In the genomic region with DNA sequence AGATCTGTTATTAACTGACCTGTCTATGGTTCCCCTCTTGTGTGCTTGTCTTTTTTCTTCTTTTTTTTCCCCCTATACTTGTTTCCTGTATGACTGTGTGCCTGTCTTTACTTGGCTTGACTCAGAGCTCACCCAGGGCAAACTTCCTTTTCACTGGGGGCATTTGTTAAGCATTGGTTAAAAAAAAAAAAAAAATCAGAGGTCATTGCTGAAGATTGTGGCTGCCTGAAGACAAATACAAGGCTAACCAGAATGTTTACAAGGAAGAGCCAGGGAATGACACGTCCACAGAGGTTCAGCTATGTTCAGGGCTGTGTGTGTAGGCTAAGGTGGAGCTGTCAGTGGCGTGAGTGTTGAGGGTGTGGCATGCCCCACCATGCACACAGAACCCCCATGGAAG, we compare ENCODE assay signal across 14 cellular contexts. TPM values are rescaled to one million over a fixed set of nuclear protein-coding genes. Genes with fewer than 3 reads are reported as not detected.
DNase-seq lines count a peak whose midpoint lies in the region; ATAC-seq and TF ChIP-seq lines count a peak whose summit lies in the region.
"Had no signal": no experiment of that assay in that cellular context is flagged by ENCODE, and none has a peak within 500 bp of the region (broad histone marks: within the 10 kb centered on the region; RNA-seq: fewer than 3 reads in every experiment).

No MANE protein-coding gene starts in this region.

- H3K27me3 ChIP-seq in BJ (ENCODE audit: control insufficient read depth, insufficient read depth, low read length) (no peaks in the 10 kb centered on the region), brain microvascular endothelial cell (replicated peaks) (no peaks in the 10 kb centered on the region), body of pancreas (no peaks in the 10 kb centered on the region)
- H3K27me3 ChIP-seq: sigmoid colon had no signal

- DNase-seq in BJ (ENCODE audit: low read depth) (peak; percentile 1), M059J (ENCODE audit: low read depth) (peak; percentile 83), brain microvascular endothelial cell (peak; percentile 65), left lobe of liver (ENCODE audit: low spot score) (no peak), hypothalamus (lab: John Stamatoyannopoulos, UW) (no peak), NCI-H510A (lab: John Stamatoyannopoulos, UW) (no peak), body of pancreas (no peak)
- DNase-seq: C1 segment of cervical spinal cord, cerebellar nuclear complex, glutamatergic neuron, NCI-H1694 treated with DMSO at 0.1 percent for 48 hours, sigmoid colon, T-helper 9 cell had no signal

- peaks cover 2% of the 10 kb centered on the region; the same call in 1 of the 2 replicates for H3K36me3 ChIP-seq in BJ (ENCODE audit: control insufficient read depth, insufficient read depth, low read length)
- no peaks in the 10 kb centered on the region for H3K36me3 ChIP-seq in brain microvascular endothelial cell (replicated peaks)
- peaks cover 0 to 3% of the 10 kb centered on the region in 2 donors for H3K36me3 ChIP-seq in body of pancreas (replicated peaks in 1 of 2; ENCODE audit: insufficient read depth in 1 of 2, low read depth in 2 of 2)

- in situ Hi-C loops in brain microvascular endothelial cell (cut with HindIII; ENCODE audit: low pct_ligation_motif_present, low sequenced_read_pairs) = no loop called here

- intact Hi-C loops in body of pancreas (cut with DNase I) = no loop called here

- TF ChIP-seq POLR2A in body of pancreas (IDR thresholded peaks at IDR 0.05) = no peak

- peaks cover 21% of the 10 kb centered on the region for H3K4me1 ChIP-seq in body of pancreas
- H3K4me1 ChIP-seq: sigmoid colon had no signal

- H3K9me3 ChIP-seq in body of pancreas = no peaks in the 10 kb centered on the region
- H3K9me3 ChIP-seq: sigmoid colon had no signal

- H3K27ac ChIP-seq in brain microvascular endothelial cell (peak overlapping the region; percentile 86), body of pancreas (no peak overlapping the region)
- H3K27ac ChIP-seq: sigmoid colon had no signal

- peak; percentile 20 for ATAC-seq in left lobe of liver
- ATAC-seq in HG03108 (IDR thresholded peaks at IDR 0.05; ENCODE audit: unreplicated experiment) = no peak
- ATAC-seq in body of pancreas = no peak

- TF ChIP-seq CTCF in BJ (IDR thresholded peaks at IDR 0.05; ENCODE audit: insufficient read depth, low read depth, low read length) (no peak), brain microvascular endothelial cell (IDR thresholded peaks at IDR 0.05; ENCODE audit: low read depth, low read length, missing control alignments) (no peak), body of pancreas (IDR thresholded peaks at IDR 0.05) (no peak)

- H3K4me3 ChIP-seq in BJ (ENCODE audit: low read depth, low read length) (no peak overlapping the region), brain microvascular endothelial cell (ENCODE audit: low read depth, low read length) (no peak overlapping the region), body of pancreas (no peak overlapping the region)
- H3K4me3 ChIP-seq: sigmoid colon had no signal

- POLR2A ChIA-PET in BJ (lab: Charles Lee) = no interaction called here

- CTCF ChIA-PET in BJ (lab: Yijun Ruan, JAX) = interaction anchor here (0.5 to 1.3 kb wide), 3 partner anchors 8 to 815 kb away, joined by 3 to 4 read pairs (median 4); no protein-coding TSS in a partner anchor

- WGBS in body of pancreas, 2 donors = 71% methylated on average over 2 of the region's 2 CpGs

RNA-seq across cellular contexts. Expression of gene LNX2, which starts 47.1 kb away (rescaled TPM):
- polyA plus RNA-seq in BJ (2011; rRNA removed) = 4.6 and 5.5 TPM in 2 replicates
- 4.2 and 6.9 TPM in 2 replicates for polyA minus RNA-seq in BJ (2011; rRNA and poly(A)+ RNA removed)
- 6.0 and 9.3 TPM in 2 replicates for total RNA-seq in M059J (2014; rRNA removed; shearing (Covaris generic))
- total RNA-seq in left lobe of liver (10.1 TPM), body of pancreas (10 to 100 TPM; 11.2 to 23.1 TPM)

RNA-seq across cellular contexts. Expression of gene POLR1D, which starts 48.4 kb away (rescaled TPM):
- polyA plus RNA-seq in BJ (2011; rRNA removed) = 79.4 and 105 TPM in 2 replicates
- polyA minus RNA-seq in BJ (2011; rRNA and poly(A)+ RNA removed) = 19.1 and 26.1 TPM in 2 replicates
- total RNA-seq in M059J (2014; rRNA removed; shearing (Covaris generic)) = 71.0 and 78.4 TPM in 2 replicates
- total RNA-seq in left lobe of liver (36.1 TPM), body of pancreas (100 to 1,000 TPM in 1 of 2 donors, 10 to 100 TPM in 1; 56.0 to 178 TPM)

Comparison
In these comparisons a context has a peak if more than half of its experiments do, and no peak if none do; other contexts are left out.
1. DNase-seq: peak in BJ (single experiment), M059J (single experiment) and brain microvascular endothelial cell (single experiment); none in left lobe of liver (single experiment), hypothalamus (0 of 51), NCI-H510A (single experiment) and body of pancreas (0 of 4).